ENCODE assay signal across 21 cellular contexts in genomic region chr15:29196306-29196705, GRCh38.
DNase-seq lines count a peak whose midpoint lies in the region; ATAC-seq, FAIRE-seq and TF ChIP-seq lines count a peak whose summit lies in the region.
"Had no signal": no experiment of that assay in that cellular context is flagged by ENCODE, and none has a peak within 500 bp of the region (broad histone marks: within the 10 kb centered on the region; RNA-seq: fewer than 3 reads in every experiment).

No MANE protein-coding gene starts in this region.

- CTCF ChIA-PET in H1 (lab: Charles Lee; ENCODE audit: partially characterized antibody), result interaction anchor here (1.1 to 2.8 kb wide), 4 partner anchors 11 to 255 kb away, joined by 3 to 8 read pairs (median 6); no protein-coding TSS in a partner anchor

- H3K9ac ChIP-seq in H9 (ENCODE audit: extremely low read depth, insufficient read length, low read length) (no peak overlapping the region), H1 (replicated peaks in 1 of 4; ENCODE audit: extremely low read depth in 1 of 4, low read depth in 3 of 4, low read length in 3 of 4) (no peak overlapping the region), neural progenitor cell (no peak overlapping the region)

- H3K4me2 ChIP-seq in H9 (ENCODE audit: insufficient read depth, insufficient read length, low read length) (peak overlapping the region; percentile 36), H1 (ENCODE audit: insufficient read depth in 1 of 2, low read depth in 2 of 2, low read length in 2 of 2) (peak overlapping the region; percentile 6 to 48; a peak in 3 of 4 replicates), neural progenitor cell (no peak overlapping the region)

- H2BK5ac ChIP-seq in H9 (ENCODE audit: insufficient read length, low read length) (no peak overlapping the region), H1 (ENCODE audit: low read depth, low read length) (no peak overlapping the region)

- no peak overlapping the region for H2AFZ ChIP-seq in H9 (ENCODE audit: low read length)
- H2AFZ ChIP-seq in H1 (ENCODE audit: low read length), result no peak overlapping the region
- no peak overlapping the region for H2AFZ ChIP-seq in neural progenitor cell (replicated peaks)

- H3K4me3 ChIP-seq in H1 (ENCODE audit: extremely low read depth in 1 of 4, insufficient read depth in 2 of 4, low read depth in 3 of 4, low read length in 4 of 4) (peak overlapping the region in 1 of 4 experiments; percentile 30; a peak in 1 of 8 replicates), neural progenitor cell (no peak overlapping the region)

- no peaks in the 10 kb centered on the region for H3K27me3 ChIP-seq in H9 (ENCODE audit: insufficient read depth, low read length)
- H3K27me3 ChIP-seq in H1 (replicated peaks in 1 of 4; ENCODE audit: control insufficient read depth in 3 of 4, extremely low read depth in 1 of 4, insufficient read depth in 3 of 4, low read length in 3 of 4), result no peaks in the 10 kb centered on the region
- no peaks in the 10 kb centered on the region for H3K27me3 ChIP-seq in neural progenitor cell

- H3K4me1 ChIP-seq in H9 (ENCODE audit: insufficient read depth, low read length) (peaks cover 5% of the 10 kb centered on the region; the same call in 1 of the 2 replicates), H1 (replicated peaks in 1 of 4; ENCODE audit: control insufficient read depth in 3 of 4, insufficient read depth in 4 of 4, low read length in 3 of 4) (peaks cover 0 to 8% (median 3%) of the 10 kb centered on the region in 4 experiments; a peak in 4 of 7 replicates), neural progenitor cell (no peaks in the 10 kb centered on the region)

- H3K27ac Mint-ChIP-seq in H9 (peak overlapping the region in 1 of 3 experiments; percentile 14; a peak in 2 of 7 replicates), neural progenitor cell (no peak overlapping the region)
- H3K27ac Mint-ChIP-seq in effector memory CD8-positive, alpha-beta T cell, result no peak overlapping the region
- H3K27ac Mint-ChIP-seq: CD4-positive, alpha-beta T cell had no signal

- no peaks in the 10 kb centered on the region for H4K20me1 ChIP-seq in H9 (ENCODE audit: control insufficient read depth, insufficient read depth, insufficient read length)
- H4K20me1 ChIP-seq in H1 (replicated peaks in 1 of 2; ENCODE audit: control insufficient read depth in 1 of 2, insufficient read depth in 2 of 2, low read length in 2 of 2), result peaks cover 0 to 2% of the 10 kb centered on the region in 2 experiments
- H4K20me1 ChIP-seq in neural progenitor cell (ENCODE audit: low read depth), result no peaks in the 10 kb centered on the region

- no peak overlapping the region for H4K91ac ChIP-seq in H9 (ENCODE audit: insufficient read length, low read depth, low read length)
- H4K91ac ChIP-seq in H1 (replicated peaks; ENCODE audit: insufficient read length, low read length), result no peak overlapping the region

- H4K5ac ChIP-seq in H9 (ENCODE audit: insufficient read length, low read depth, low read length) (no peak overlapping the region), H1 (ENCODE audit: insufficient read length, low read depth, low read length) (no peak overlapping the region)

- H3K79me1 ChIP-seq in H9 (ENCODE audit: insufficient read depth, low read depth, low read length, poor library complexity, severe bottlenecking), result no peaks in the 10 kb centered on the region
- H3K79me1 ChIP-seq in H1 (ENCODE audit: low read depth, low read length), result no peaks in the 10 kb centered on the region

- POLR2A ChIA-PET in H1 (lab: Charles Lee; ENCODE audit: partially characterized antibody), result interaction anchor here (0.7 kb wide), 1 partner anchor 109 kb away, joined by 3 read pairs; no protein-coding TSS in a partner anchor

- no peak for TF ChIP-seq EP300 in H1 (IDR thresholded peaks at IDR 0.05; ENCODE audit: borderline replicate concordance in 1 of 2, low read depth in 2 of 2, low read length in 2 of 2)

- no peak overlapping the region for H3T11ph ChIP-seq in H9 (ENCODE audit: low read length)

- H3K14ac ChIP-seq in H9 (ENCODE audit: insufficient read depth, low read length) (no peak overlapping the region), H1 (ENCODE audit: insufficient read length) (no peak overlapping the region)

- H4K8ac ChIP-seq in H9 (replicated peaks; ENCODE audit: insufficient read length, low read depth, low read length) (no peak overlapping the region), H1 (ENCODE audit: extremely low read depth, insufficient read depth, low read length) (no peak overlapping the region)

- no peaks in the 10 kb centered on the region for H3K79me2 ChIP-seq in H9 (ENCODE audit: insufficient read depth, low read length)
- H3K79me2 ChIP-seq in H1 (ENCODE audit: control insufficient read depth in 1 of 2, insufficient read depth in 2 of 2, low read length in 2 of 2), result no peaks in the 10 kb centered on the region
- H3K79me2 ChIP-seq in neural progenitor cell (ENCODE audit: low read depth), result no peaks in the 10 kb centered on the region

- no peak for TF ChIP-seq POLR2A in H1 (IDR thresholded peaks at IDR 0.05; ENCODE audit: control extremely low read depth in 1 of 2, low read depth in 2 of 2, low read length in 2 of 2)

- H3F3A ChIP-seq in neural progenitor cell (ENCODE audit: low read depth), result no peaks in the 10 kb centered on the region

- no peak overlapping the region for H2BK20ac ChIP-seq in H9 (ENCODE audit: low read depth, low read length, poor library complexity, severe bottlenecking)
- no peak overlapping the region for H2BK20ac ChIP-seq in H1 (ENCODE audit: low read length)

- no peaks in the 10 kb centered on the region for H3K23me2 ChIP-seq in H9 (ENCODE audit: insufficient read length, low read depth, low read length, poor library complexity, severe bottlenecking)
- no peaks in the 10 kb centered on the region for H3K23me2 ChIP-seq in H1 (ENCODE audit: low read depth, low read length)

- H3K18ac ChIP-seq in H9 (ENCODE audit: insufficient read length, low read depth, low read length) (no peak overlapping the region), H1 (ENCODE audit: extremely low read depth, low read length) (no peak overlapping the region; the same call in 1 of the 2 replicates)

- H3K4me1 Mint-ChIP-seq in H9, result peaks cover 23 to 24% of the 10 kb centered on the region in 2 experiments
- peaks cover 17% of the 10 kb centered on the region for H3K4me1 Mint-ChIP-seq in neural progenitor cell
- H3K4me1 Mint-ChIP-seq in effector memory CD8-positive, alpha-beta T cell (ENCODE audit: low read depth in 2 of 2), result no peaks in the 10 kb centered on the region

- H3K4ac ChIP-seq in H9 (ENCODE audit: low read depth, low read length), result no peak overlapping the region
- no peak overlapping the region for H3K4ac ChIP-seq in H1 (replicated peaks; ENCODE audit: insufficient read length, low read depth, low read length)

- peak; percentile 32 for FAIRE-seq in H1 (lab: Jason Lieb, UNC)
- FAIRE-seq: G401.6, GM12891, HepG2 had no signal

- H2BK15ac ChIP-seq in H9 (ENCODE audit: low read depth, low read length) (no peak overlapping the region), H1 (ENCODE audit: low read length) (no peak overlapping the region)

- H3K23ac ChIP-seq in H9 (ENCODE audit: insufficient read length, low read depth, low read length) (no peak overlapping the region), H1 (ENCODE audit: insufficient read length) (no peak overlapping the region)

- H3K27ac ChIP-seq in H9 (ENCODE audit: insufficient read length, low read depth, low read length) (no peak overlapping the region), H1 (ENCODE audit: low read depth, low read length) (no peak overlapping the region), neural progenitor cell (no peak overlapping the region)

- H3K9me3 ChIP-seq in H9 (ENCODE audit: control insufficient read depth, low read depth, low read length) (no peaks in the 10 kb centered on the region), H1 (ENCODE audit: insufficient read depth in 2 of 2, low read depth in 1 of 2, low read length in 1 of 2) (no peaks in the 10 kb centered on the region), neural progenitor cell (ENCODE audit: low read depth) (no peaks in the 10 kb centered on the region)

- H3K36me3 ChIP-seq in H1 (ENCODE audit: control insufficient read depth in 2 of 4, insufficient read depth in 4 of 4, low read length in 3 of 4) (no peaks in the 10 kb centered on the region), neural progenitor cell (no peaks in the 10 kb centered on the region)

- H2BK12ac ChIP-seq in H9 (ENCODE audit: insufficient read length, low read depth, low read length) (no peak overlapping the region), H1 (ENCODE audit: low read depth, low read length) (no peak overlapping the region)

- H3K9me3 Mint-ChIP-seq in H9, result no peaks in the 10 kb centered on the region
- no peaks in the 10 kb centered on the region for H3K9me3 Mint-ChIP-seq in neural progenitor cell
- H3K9me3 Mint-ChIP-seq in effector memory CD8-positive, alpha-beta T cell, result no peaks in the 10 kb centered on the region
- H3K9me3 Mint-ChIP-seq: CD4-positive, alpha-beta T cell had no signal

- H3K27me3 Mint-ChIP-seq in H9 (ENCODE audit: low read depth) (no peaks in the 10 kb centered on the region; the same call in 1 of the 2 replicates), neural progenitor cell (ENCODE audit: insufficient read depth, low read depth) (peaks cover 3% of the 10 kb centered on the region)
- H3K27me3 Mint-ChIP-seq in effector memory CD8-positive, alpha-beta T cell, result peaks cover 26 to 38% of the 10 kb centered on the region in 2 donors

- TF ChIP-seq CTCF in H9 (conservative IDR thresholded peaks at IDR 0.05) (no peak), H1 (IDR thresholded peaks at IDR 0.05; ENCODE audit: control extremely low read depth in 1 of 3, insufficient read depth in 1 of 3, low read depth in 1 of 3, low read length in 3 of 3) (no peak), neural progenitor cell (IDR thresholded peaks at IDR 0.05) (no peak)

- no CpG with 5 or more reads among the region's 14 CpGs for WGBS in H9 (ENCODE audit: extremely low coverage, insufficient read length, low lambda C conversion rate)
- 37% methylated on average over 14 of the region's 14 CpGs; no CpG with 5 or more reads in 1 of the 2 experiments for WGBS in H1 (ENCODE audit: extremely low coverage in 1 of 2, insufficient coverage in 1 of 2, insufficient read length in 1 of 2, insufficient replicate concordance in 2 of 2, low coverage in 1 of 2, low lambda C conversion rate in 2 of 2, missing lambda C conversion rate in 1 of 2), 2 experiments

- H2AK5ac ChIP-seq in H9 (ENCODE audit: insufficient read length, low read length) (no peak overlapping the region), H1 (ENCODE audit: low read depth, low read length) (no peak overlapping the region)

- no peak for ATAC-seq in HG02763 (IDR thresholded peaks at IDR 0.05; ENCODE audit: unreplicated experiment)
- ATAC-seq in GM21717 (IDR thresholded peaks at IDR 0.05; ENCODE audit: unreplicated experiment), result no peak
- no peak for ATAC-seq in effector memory CD8-positive, alpha-beta T cell (replicated peaks)
- ATAC-seq: HepG2 had no signal

- H3K36me3 Mint-ChIP-seq in H9 (ENCODE audit: insufficient read depth in 1 of 3, low read depth in 3 of 3), result no peaks in the 10 kb centered on the region
- H3K36me3 Mint-ChIP-seq in neural progenitor cell, result peaks cover under 1% of the 10 kb centered on the region
- no peaks in the 10 kb centered on the region for H3K36me3 Mint-ChIP-seq in effector memory CD8-positive, alpha-beta T cell (ENCODE audit: insufficient read depth)

- H3K56ac ChIP-seq in H9 (ENCODE audit: insufficient read length, low read depth, low read length) (no peak overlapping the region), H1 (replicated peaks; ENCODE audit: insufficient read length, low read depth, low read length) (no peak overlapping the region)

- no peak overlapping the region for H2BK120ac ChIP-seq in H9 (ENCODE audit: low read depth, low read length, poor library complexity, severe bottlenecking)
- H2BK120ac ChIP-seq in H1 (replicated peaks; ENCODE audit: low read depth, low read length), result no peak overlapping the region

- DNase-seq in H9, result no peak
- peak in 1 of 2 experiments; percentile 13 for DNase-seq in H1 (ENCODE audit: low read depth in 1 of 2, low spot score in 2 of 2)
- peak; percentile 45 for DNase-seq in iPS-NIHi11 (ENCODE audit: low spot score)
- DNase-seq in neural progenitor cell (ENCODE audit: low spot score), result no peak
- DNase-seq in superior temporal gyrus (ENCODE audit: extremely low spot score), result no peak
- DNase-seq in effector memory CD8-positive, alpha-beta T cell, result no peak
- DNase-seq: Calu3; CD4-positive, alpha-beta T cell; DMS79; Karpas-422; MM.1S; NCI-H1105 treated with DMSO at 0.1 percent for 48 hours; NCI-H187 treated with DMSO at 0.1 percent for 48 hours; NCI-H510A; NCI-H82; SHP77 treated with DMSO at 0.1 percent for 48 hours had no signal

- no peak; a peak in 1 of 4 replicates for TF ChIP-seq RAD21 in H1 (IDR thresholded peaks at IDR 0.05 in 1 of 2, conservative IDR thresholded peaks at IDR 0.05 in 1 of 2; ENCODE audit: low read depth in 2 of 2, low read length in 2 of 2)

- no peak overlapping the region; a peak in 2 of 5 replicates for H3K4me3 Mint-ChIP-seq in H9
- H3K4me3 Mint-ChIP-seq in neural progenitor cell, result peak overlapping the region; percentile 33
- H3K4me3 Mint-ChIP-seq in effector memory CD8-positive, alpha-beta T cell, result no peak overlapping the region
- H3K4me3 Mint-ChIP-seq: CD4-positive, alpha-beta T cell had no signal
